Comparison of ENCODE assay signal across 8 cellular contexts in the genomic region with DNA sequence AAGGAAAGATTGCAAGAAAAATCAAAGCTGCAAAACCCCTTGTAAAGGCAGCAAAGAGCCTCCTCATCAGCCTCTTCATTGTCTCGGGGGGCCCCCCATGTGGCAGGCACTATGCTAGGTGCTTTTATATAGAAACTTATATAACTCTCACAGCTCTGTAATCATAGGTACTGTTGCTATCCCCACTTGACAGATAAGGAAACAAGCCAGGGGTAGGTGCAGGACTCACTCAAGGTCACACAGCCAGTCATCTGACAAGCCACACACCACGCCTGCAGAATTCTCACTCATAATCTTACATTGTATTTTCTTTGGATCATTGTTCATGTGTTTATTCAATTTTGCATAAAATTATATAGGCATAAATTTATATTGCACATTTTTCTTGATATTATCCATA.
"Had no signal": no experiment of that assay in that cellular context is flagged by ENCODE, and none has a peak within 500 bp of the region (broad histone marks: within the 10 kb centered on the region; RNA-seq: fewer than 3 reads in every experiment).

No MANE protein-coding gene starts in this region.

- H3K4me3 ChIP-seq: GM23248, HAP-1 had no signal

- H3K27ac ChIP-seq: GM23248, HL-60 had no signal

- H3K36me3 ChIP-seq: HAP-1 had no signal

- FAIRE-seq: HepG2 had no signal

- H3K9me3 ChIP-seq: HAP-1 had no signal

- ATAC-seq: HCT116, HepG2 had no signal

- H3K4me1 ChIP-seq: HAP-1 had no signal

- DNase-seq: GM23248, GOT3, H7, HFFc6 had no signal
